1 cellular context compared by ENCODE assay signal in genomic region chr9:18255158-18255629, GRCh38.
TF ChIP-seq lines count a peak whose summit lies in the region.

No MANE protein-coding gene starts in this region.

TF ChIP-seq in H1, 55 proteins besides CTCF, POLR2A, EP300 and RAD21 (continued from another document):
- no peak for TF ChIP-seq CHD7 (IDR thresholded peaks at IDR 0.05; ENCODE audit: insufficient replicate concordance, low read length)
TF ChIP-seq in H1: peak in this region for 1.
